Comparison of ENCODE assay signal across 7 cellular contexts in genomic region chr5:68177676-68178075, GRCh38.
"Had no signal": no experiment of that assay in that cellular context is flagged by ENCODE, and none has a peak within 500 bp of the region (broad histone marks: within the 10 kb centered on the region; RNA-seq: fewer than 3 reads in every experiment).

No MANE protein-coding gene starts in this region.

- H3K27ac Mint-ChIP-seq: H9, IgD-negative memory B cell had no signal

- H3K9me3 Mint-ChIP-seq: H9, IgD-negative memory B cell had no signal

- H3K4me3 Mint-ChIP-seq: H9, IgD-negative memory B cell had no signal

- ATAC-seq: HepG2 had no signal

- H3K4me1 Mint-ChIP-seq: H9 had no signal

- H3K27ac ChIP-seq: HL-60 had no signal

- DNase-seq: GOT3, H9, HCEC 1CT, KBM-7 had no signal
